ENCODE assay signal across 8 cellular contexts in the genomic region with DNA sequence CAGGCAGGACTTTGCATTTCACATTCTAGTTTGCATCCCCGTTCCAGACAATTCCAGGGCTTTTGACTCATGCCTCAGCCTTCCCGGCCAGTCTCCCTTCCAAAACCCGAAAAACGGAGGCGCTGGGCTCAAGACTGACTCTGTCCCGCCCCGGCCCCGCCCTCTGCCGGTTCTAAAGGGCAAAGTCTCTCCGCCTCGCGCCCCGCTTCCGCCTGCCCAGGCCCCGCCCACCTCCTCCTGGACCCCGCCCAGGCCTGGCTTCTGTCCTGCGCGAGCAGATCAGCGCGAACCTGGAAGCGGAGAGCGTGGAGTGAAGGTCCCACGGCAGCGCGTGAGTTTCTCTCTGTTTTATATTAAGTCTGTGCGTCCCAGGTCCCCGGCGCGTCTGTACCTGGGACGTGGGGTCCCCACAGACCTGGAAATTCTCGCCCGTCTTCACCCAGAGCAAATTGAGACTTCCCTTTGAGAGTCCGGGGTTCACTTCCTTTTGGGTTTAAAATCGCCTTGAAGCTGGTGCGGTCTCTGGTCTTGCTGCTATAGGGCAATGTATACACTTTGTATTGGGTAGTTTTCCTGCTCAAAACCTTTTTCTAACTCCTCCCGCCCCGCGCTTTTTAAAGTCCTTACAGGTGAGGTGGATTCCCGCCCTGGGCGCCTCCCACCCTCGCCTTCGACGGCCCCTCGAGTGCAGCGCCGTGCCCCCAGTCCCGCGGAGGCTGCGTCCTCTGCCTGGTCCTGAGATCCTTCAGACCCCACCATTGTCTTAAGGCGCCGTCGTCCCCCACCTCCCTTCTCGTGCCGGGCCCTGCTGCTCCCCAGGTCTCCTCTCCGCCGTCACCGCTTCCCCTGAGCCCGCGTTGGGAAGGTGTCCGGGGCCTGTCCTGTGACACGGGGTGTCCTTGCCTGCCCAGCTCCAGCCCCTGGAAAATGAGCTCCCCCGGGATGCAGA. TPM values are rescaled to one million over a fixed set of nuclear protein-coding genes. Genes with fewer than 3 reads are reported as not detected.
DNase-seq lines count a peak whose midpoint lies in the region; ATAC-seq and TF ChIP-seq lines count a peak whose summit lies in the region.

No MANE protein-coding gene starts in this region.

- H3K27me3 Mint-ChIP-seq in activated CD8-positive, alpha-beta T cell treated with anti-CD3 and anti-CD28 coated beads for 36 hours = no peaks in the 10 kb centered on the region

- H3K27ac Mint-ChIP-seq in activated CD8-positive, alpha-beta T cell treated with anti-CD3 and anti-CD28 coated beads for 36 hours = peak overlapping the region; percentile 68

- ATAC-seq in HG03460 (IDR thresholded peaks at IDR 0.05; ENCODE audit: unreplicated experiment) = peak; percentile 97
- ATAC-seq in activated CD8-positive, alpha-beta T cell treated with anti-CD3 and anti-CD28 coated beads for 36 hours = peak; percentile 99

- H3K36me3 Mint-ChIP-seq in activated CD8-positive, alpha-beta T cell treated with anti-CD3 and anti-CD28 coated beads for 36 hours (ENCODE audit: low read depth) = peaks cover 48% of the 10 kb centered on the region

- peaks cover 23% of the 10 kb centered on the region for H3K9me3 Mint-ChIP-seq in activated CD8-positive, alpha-beta T cell treated with anti-CD3 and anti-CD28 coated beads for 36 hours

- POLR2A ChIA-PET in activated CD8-positive, alpha-beta T cell treated with anti-CD3 and anti-CD28 coated beads for 36 hours (lab: Charles Lee) = no interaction called here

- TF ChIP-seq CTCF in C4-2B (conservative IDR thresholded peaks at IDR 0.05) = peak; percentile 26
- TF ChIP-seq CTCF in activated CD8-positive, alpha-beta T cell treated with anti-CD3 and anti-CD28 coated beads for 36 hours (IDR thresholded peaks at IDR 0.05) = peak; percentile 33

- intact Hi-C loops in activated CD8-positive, alpha-beta T cell treated with anti-CD3 and anti-CD28 coated beads for 36 hours (cut with micrococcal nuclease) = no loop called here

- peak overlapping the region; percentile 58 for H3K27ac ChIP-seq in C4-2B

- DNase-seq in GM19240 (ENCODE audit: insufficient read length, low spot score) (peak; percentile 78), NCI-H748 treated with DMSO at 0.1 percent for 48 hours (lab: John Stamatoyannopoulos, UW) (peak; percentile 84), medulla oblongata (ENCODE audit: extremely low spot score) (peak; percentile 83)
- peak; percentile 96 for DNase-seq in activated CD8-positive, alpha-beta T cell treated with anti-CD3 and anti-CD28 coated beads for 36 hours
- DNase-seq in effector CD8-positive, alpha-beta T cell (lab: John Stamatoyannopoulos, UW) = peak; percentile 91
- DNase-seq in stimulated activated CD4-positive, alpha-beta T cell treated with anti-CD3 and anti-CD28 coated beads, TNF-alpha, amount 100 ng/mL, for 24 hours (ENCODE audit: low read depth in 3 of 3) = peak; percentile 88 to 93 (median 90)

- H3K4me1 Mint-ChIP-seq in activated CD8-positive, alpha-beta T cell treated with anti-CD3 and anti-CD28 coated beads for 36 hours (ENCODE audit: low read depth) = peaks cover 32% of the 10 kb centered on the region

- CTCF ChIA-PET in activated CD8-positive, alpha-beta T cell treated with anti-CD3 and anti-CD28 coated beads for 36 hours (lab: Charles Lee) = interaction anchor here (1.0 kb wide), 1 partner anchor 364 kb away, joined by 3 read pairs; no protein-coding TSS in a partner anchor

- peak overlapping the region; percentile 81 for H3K4me3 Mint-ChIP-seq in activated CD8-positive, alpha-beta T cell treated with anti-CD3 and anti-CD28 coated beads for 36 hours

RNA-seq across cellular contexts. Expression of gene ZNF701, which starts 31.2 kb away (rescaled TPM):
- 10 to 100 TPM; 21.1 to 23.0 TPM for total RNA-seq in activated CD8-positive, alpha-beta T cell treated with anti-CD3 and anti-CD28 coated beads for 36 hours

RNA-seq across cellular contexts. Expression of gene ZNF83, which starts 36.9 kb away (rescaled TPM):
- total RNA-seq in activated CD8-positive, alpha-beta T cell treated with anti-CD3 and anti-CD28 coated beads for 36 hours = 10 to 100 TPM; 27.4 to 31.1 TPM

Comparison
In these comparisons a context has a peak if more than half of its experiments do, and no peak if none do; other contexts are left out.
1. Peak in every context shown above with its lines: DNase-seq, ATAC-seq and H3K27ac ChIP-seq.